8 cellular contexts compared by ENCODE assay signal in the genomic region with DNA sequence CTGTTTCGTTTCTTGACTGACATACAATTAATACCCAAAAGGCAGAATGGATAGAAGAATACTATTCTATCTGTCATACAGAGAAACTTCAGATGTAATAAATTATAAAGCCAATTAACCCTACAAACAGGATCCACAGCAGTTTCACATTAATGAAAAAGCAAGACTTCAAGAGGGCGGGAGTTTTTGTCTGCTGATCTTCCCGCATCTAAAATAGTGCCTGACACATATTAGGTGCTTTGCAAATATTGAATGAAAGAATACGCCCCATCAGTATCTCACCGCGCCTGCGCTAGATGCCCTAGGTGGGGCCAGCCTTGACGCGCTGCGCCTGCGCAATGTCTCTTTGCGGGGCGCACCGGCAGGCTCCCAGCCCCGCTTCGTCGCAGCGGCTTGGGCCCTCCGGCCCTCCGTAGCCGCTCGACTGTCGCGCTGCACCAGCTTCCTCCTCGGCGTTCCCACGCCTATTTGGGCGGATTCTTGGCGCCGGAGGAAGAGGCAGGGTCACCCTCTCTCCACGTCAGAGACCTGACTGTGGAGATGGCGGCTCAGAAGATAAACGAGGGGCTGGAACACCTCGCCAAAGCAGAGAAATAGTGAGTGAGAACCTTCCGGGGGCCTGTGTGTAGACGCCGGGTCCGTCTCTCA. TPM values are rescaled to one million over a fixed set of nuclear protein-coding genes. Genes with fewer than 3 reads are reported as not detected.
A peak's percentile ranks its signal among the peaks of the same experiment; 100 is the strongest.
DNase-seq lines count a peak whose midpoint lies in the region; ATAC-seq and TF ChIP-seq lines count a peak whose summit lies in the region.

NAPG (plus strand) TSS at position 465 of the 648 bp plus-strand sequence; CDS start at position 541, 76 bp downstream.

- POLR2A ChIA-PET in PC-9 (lab: Charles Lee; ENCODE audit: unreplicated experiment): interaction anchor here (0.6 to 0.7 kb wide), 5 partner anchors 10 to 1917 kb away, joined by 3 to 16 read pairs (median 4); partner anchors contain the start of gene RAB12

- no peaks in the 10 kb centered on the region for H3K9me2 ChIP-seq in PC-9 (ENCODE audit: insufficient read depth)

- H3K27me3 Mint-ChIP-seq in IgD-negative memory B cell: peaks cover 4% of the 10 kb centered on the region

- ATAC-seq in GM21529 (IDR thresholded peaks at IDR 0.05; ENCODE audit: unreplicated experiment): peak; percentile 68

- peaks cover 45% of the 10 kb centered on the region for H3K79me2 ChIP-seq in PC-9 (ENCODE audit: low read depth)

- H3K27ac Mint-ChIP-seq in IgD-negative memory B cell: peak within 1 kb of the TSS; percentile 98

- no TSS peak for BruUV-seq in PC-9 (replicated peaks; lab: Mats Ljungman, UMichigan)

- peak within 1 kb of the TSS; percentile 95 to 99 (median 97) for H3K4me3 Mint-ChIP-seq in IgD-negative memory B cell

- intact Hi-C loops in PC-9 (cut with micrococcal nuclease; ENCODE audit: unreplicated experiment): loop anchor here (1.0 to 10.0 kb wide), 3 partner anchors 951 to 1452 kb away; no protein-coding TSS in a partner anchor

- H4K20me1 ChIP-seq in PC-9 (ENCODE audit: insufficient read depth): peaks cover 34% of the 10 kb centered on the region; the same call in 1 of the 2 replicates

- peak within 1 kb of the TSS; percentile 97 for H3K4me2 ChIP-seq in PC-9

- peaks cover 12% of the 10 kb centered on the region for H3F3A ChIP-seq in PC-9 (ENCODE audit: insufficient read depth, low read depth)

- peak; percentile 69 for TF ChIP-seq POLR2A in erythroblast (IDR thresholded peaks at IDR 0.05; ENCODE audit: low read length)

- H3K27ac ChIP-seq in PC-9 (peak within 1 kb of the TSS; percentile 76), mucosa of rectum (ENCODE audit: low read depth in 2 of 2, low read length in 2 of 2) (peak within 1 kb of the TSS; percentile 84 to 85)

- DNase-seq in DMS114 treated with DMSO at 0.1 percent for 48 hours (lab: John Stamatoyannopoulos, UW; ENCODE audit: unreplicated experiment) (peak; percentile 81), PC-9 (peak; percentile 83 to 93), erythroblast (lab: John Stamatoyannopoulos, UW) (peak; percentile 97 to 98)
- DNase-seq in activated T-cell treated with anti-CD3 and anti-CD28 coated beads, Interleukin-2, amount 50 U/mL, for 1 hour: peak; percentile 91
- DNase-seq in stimulated activated CD8-positive, alpha-beta memory T cell treated with anti-CD3 and anti-CD28 coated beads, Interleukin-4, amount 100 ng/mL, for 48 hours: peak; percentile 90

- H3K4me3 ChIP-seq in PC-9 (peak within 1 kb of the TSS; percentile 98), mucosa of rectum (ENCODE audit: low read length in 2 of 2) (peak within 1 kb of the TSS; percentile 87 to 97)

- H3K9me3 Mint-ChIP-seq in IgD-negative memory B cell: no peaks in the 10 kb centered on the region

- no peak for TF ChIP-seq CTCF in PC-9 (conservative IDR thresholded peaks at IDR 0.05)

- H2AFZ ChIP-seq in PC-9: peak within 1 kb of the TSS; percentile 80

- no peaks in the 10 kb centered on the region for H3K27me3 ChIP-seq in PC-9 (ENCODE audit: insufficient read depth, low read depth)
- H3K27me3 ChIP-seq in mucosa of rectum (ENCODE audit: control insufficient read depth in 2 of 2, insufficient read depth in 2 of 2, low read length in 2 of 2): no peaks in the 10 kb centered on the region

- H3K9me3 ChIP-seq in PC-9 (ENCODE audit: insufficient read depth, low read depth): no peaks in the 10 kb centered on the region
- no peaks in the 10 kb centered on the region for H3K9me3 ChIP-seq in mucosa of rectum (ENCODE audit: control insufficient read depth in 2 of 2, low read length in 2 of 2)

- H3K36me3 Mint-ChIP-seq in IgD-negative memory B cell: no peaks in the 10 kb centered on the region

- CTCF ChIA-PET in PC-9 (lab: Charles Lee): interaction anchor here (0.8 kb wide), 1 partner anchor 1821 kb away, joined by 8 read pairs; no protein-coding TSS in a partner anchor

- peak within 1 kb of the TSS; percentile 70 to 88 for H3K9ac ChIP-seq in mucosa of rectum (ENCODE audit: low read depth in 1 of 2, low read length in 2 of 2)

- peaks cover 36 to 46% (median 45%) of the 10 kb centered on the region in 3 donors for H3K4me1 Mint-ChIP-seq in IgD-negative memory B cell

- H3K4me1 ChIP-seq in PC-9 (replicated peaks; ENCODE audit: insufficient read depth) (peaks cover 28% of the 10 kb centered on the region), mucosa of rectum (ENCODE audit: control insufficient read depth in 2 of 2, insufficient read depth in 2 of 2, low read length in 2 of 2) (peaks cover 7 to 17% of the 10 kb centered on the region in 2 donors)

- H3K36me3 ChIP-seq in PC-9 (ENCODE audit: low read depth) (no peaks in the 10 kb centered on the region), mucosa of rectum (ENCODE audit: control insufficient read depth in 2 of 2, insufficient read depth in 2 of 2, low read length in 2 of 2) (no peaks in the 10 kb centered on the region)

RNA-seq across cellular contexts. Expression of gene NAPG, which starts in this region (rescaled TPM):
- 15.0 TPM for polyA plus RNA-seq in IgD-negative memory B cell
- 28.1 and 31.0 TPM in 2 replicates for total RNA-seq in PC-9 (2021)

Comparison
In these comparisons a context has a peak if more than half of its experiments do, and no peak if none do; other contexts are left out.
1. Peak in every context shown above with its lines: DNase-seq, ATAC-seq, H3K4me3 ChIP-seq and H3K27ac ChIP-seq.